12 cellular contexts compared by ENCODE assay signal in genomic region chr1:97827887-97828286, GRCh38.
DNase-seq lines count a peak whose midpoint lies in the region; ATAC-seq, FAIRE-seq and TF ChIP-seq lines count a peak whose summit lies in the region.
"Had no signal": no experiment of that assay in that cellular context is flagged by ENCODE, and none has a peak within 500 bp of the region (broad histone marks: within the 10 kb centered on the region; RNA-seq: fewer than 3 reads in every experiment).

No MANE protein-coding gene starts in this region.

- H3K27me3 Mint-ChIP-seq in activated T-helper 1 cell treated with anti-CD3 and anti-CD28 coated beads, Interleukin-12 subunit alpha, Interleukin-12 subunit beta, Interleukin-2, Interleukin-4 antibody, amounts not matched to agents 30 ng/mL and 10 ng/mL and 1 ng/mL, durations not matched to agents 14 hours and 24 hours and 36 hours (ENCODE audit: insufficient read depth) = no peaks in the 10 kb centered on the region

- no peak for FAIRE-seq in K562 (lab: Jason Lieb, UNC)

- no peak overlapping the region for H3K9ac ChIP-seq in K562 (ENCODE audit: insufficient read depth in 1 of 2, low read depth in 2 of 2, low read length in 2 of 2)

- peak; percentile 43 for DNase-seq in GM10248 (ENCODE audit: extremely low spot score)
- DNase-seq in Jurkat, Clone E6-1 (ENCODE audit: low read depth, low spot score) = peak; percentile 7
- no peak for DNase-seq in K562 (ENCODE audit: extremely low read depth in 1 of 4, low spot score in 3 of 4)
- no peak for DNase-seq in activated T-helper 1 cell treated with anti-CD3 and anti-CD28 coated beads, Interleukin-12 subunit alpha, Interleukin-12 subunit beta, Interleukin-2, Interleukin-4 antibody, amounts not matched to agents 30 ng/mL and 10 ng/mL and 1 ng/mL, durations not matched to agents 14 hours and 24 hours and 36 hours (ENCODE audit: low spot score)
- DNase-seq in adrenal gland = no peak
- no peak for DNase-seq in NCI-H510A treated with DMSO at 0.1 percent for 48 hours (lab: John Stamatoyannopoulos, UW)
- DNase-seq: NCI-H2107, SHP77, stomach had no signal

- TF ChIP-seq CTCF in GM10248 (IDR thresholded peaks at IDR 0.05; ENCODE audit: control extremely low read depth, extremely low read depth, low read depth, missing control alignments) (no peak), K562 (IDR thresholded peaks at IDR 0.05 in 2 of 3, conservative IDR thresholded peaks at IDR 0.05 in 1 of 3; ENCODE audit: insufficient read depth in 2 of 3, low read depth in 1 of 3, low read length in 3 of 3) (no peak), adrenal gland (IDR thresholded peaks at IDR 0.05) (no peak)

- H3K4me1 ChIP-seq in K562 (replicated peaks in 1 of 2; ENCODE audit: control insufficient read depth in 2 of 2, insufficient read depth in 2 of 2, low read length in 2 of 2) = no peaks in the 10 kb centered on the region
- H3K4me1 ChIP-seq in adrenal gland (replicated peaks in 1 of 2) = no peaks in the 10 kb centered on the region

- POLR2A ChIA-PET in GM10248 (lab: Yijun Ruan, JAX) (interaction anchor here (0.6 kb wide), 1 partner anchor 586 kb away, joined by 3 read pairs; no protein-coding TSS in a partner anchor), K562 (lab: Yijun Ruan, JAX) (interaction anchor here (0.6 kb wide), 1 partner anchor 14 kb away, joined by 3 read pairs; no protein-coding TSS in a partner anchor)

- no peak for TF ChIP-seq EP300 in K562 (IDR thresholded peaks at IDR 0.05; ENCODE audit: low read length)

- no peak for TF ChIP-seq POLR2A in K562 (conservative IDR thresholded peaks at IDR 0.05)
- TF ChIP-seq POLR2A in adrenal gland (IDR thresholded peaks at IDR 0.05) = no peak

- peaks cover 1% of the 10 kb centered on the region for H3K36me3 Mint-ChIP-seq in activated T-helper 1 cell treated with anti-CD3 and anti-CD28 coated beads, Interleukin-12 subunit alpha, Interleukin-12 subunit beta, Interleukin-2, Interleukin-4 antibody, amounts not matched to agents 30 ng/mL and 10 ng/mL and 1 ng/mL, durations not matched to agents 14 hours and 24 hours and 36 hours (ENCODE audit: low read depth)

- H3K27me3 ChIP-seq in K562 (ENCODE audit: control insufficient read depth in 2 of 2, insufficient read depth in 2 of 2, low read length in 2 of 2) = no peaks in the 10 kb centered on the region
- no peaks in the 10 kb centered on the region for H3K27me3 ChIP-seq in adrenal gland
- H3K27me3 ChIP-seq: stomach had no signal

- no TSS peak for BruUV-seq in K562 (replicated peaks; lab: Mats Ljungman, UMichigan)

- no peaks in the 10 kb centered on the region for H3K4me1 Mint-ChIP-seq in activated T-helper 1 cell treated with anti-CD3 and anti-CD28 coated beads, Interleukin-12 subunit alpha, Interleukin-12 subunit beta, Interleukin-2, Interleukin-4 antibody, amounts not matched to agents 30 ng/mL and 10 ng/mL and 1 ng/mL, durations not matched to agents 14 hours and 24 hours and 36 hours (ENCODE audit: low read depth)

- ATAC-seq in GM21381 (IDR thresholded peaks at IDR 0.05; ENCODE audit: unreplicated experiment) (peak; percentile 69), K562 (no peak), GM19452 (IDR thresholded peaks at IDR 0.05; ENCODE audit: unreplicated experiment) (no peak)

- H3K4me3 ChIP-seq in Jurkat, Clone E6-1 (ENCODE audit: low read length) = no peak overlapping the region
- H3K4me3 ChIP-seq in K562 = no peak overlapping the region
- no peak overlapping the region for H3K4me3 ChIP-seq in adrenal gland
- H3K4me3 ChIP-seq: stomach had no signal

- H3K9me3 ChIP-seq in K562 (replicated peaks; ENCODE audit: control insufficient read depth, insufficient read depth, low read depth, low read length) (no peaks in the 10 kb centered on the region), adrenal gland (replicated peaks in 1 of 3) (no peaks in the 10 kb centered on the region)
- H3K9me3 ChIP-seq: stomach had no signal

- H3K4me3 Mint-ChIP-seq in activated T-helper 1 cell treated with anti-CD3 and anti-CD28 coated beads, Interleukin-12 subunit alpha, Interleukin-12 subunit beta, Interleukin-2, Interleukin-4 antibody, amounts not matched to agents 30 ng/mL and 10 ng/mL and 1 ng/mL, durations not matched to agents 14 hours and 24 hours and 36 hours = no peak overlapping the region
- H3K4me3 Mint-ChIP-seq: CD14-positive monocyte had no signal

- H3K36me3 ChIP-seq in K562 (ENCODE audit: control insufficient read depth, insufficient read depth, low read length) (no peaks in the 10 kb centered on the region), adrenal gland (replicated peaks in 1 of 2) (no peaks in the 10 kb centered on the region)
- H3K36me3 ChIP-seq: stomach had no signal

- H3K27ac Mint-ChIP-seq in activated T-helper 1 cell treated with anti-CD3 and anti-CD28 coated beads, Interleukin-12 subunit alpha, Interleukin-12 subunit beta, Interleukin-2, Interleukin-4 antibody, amounts not matched to agents 30 ng/mL and 10 ng/mL and 1 ng/mL, durations not matched to agents 14 hours and 24 hours and 36 hours = no peak overlapping the region

- H3K9me1 ChIP-seq in K562 (ENCODE audit: control insufficient read depth, insufficient read depth, low read length) = no peaks in the 10 kb centered on the region

- no peak overlapping the region for H3K4me2 ChIP-seq in K562 (ENCODE audit: insufficient read depth, low read length)

- TF ChIP-seq RAD21 in K562 (CRISPR knock-in tag; conservative IDR thresholded peaks at IDR 0.05 in 1 of 2, IDR thresholded peaks at IDR 0.05 in 1 of 2) = no peak

- intact Hi-C loops in K562 (cut with micrococcal nuclease) = no loop called here
- intact Hi-C loops in activated T-helper 1 cell treated with anti-CD3 and anti-CD28 coated beads, Interleukin-12 subunit alpha, Interleukin-12 subunit beta, Interleukin-2, Interleukin-4 antibody, amounts not matched to agents 30 ng/mL and 10 ng/mL and 1 ng/mL, durations not matched to agents 14 hours and 24 hours and 36 hours (cut with micrococcal nuclease) = no loop called here
- intact Hi-C loops in adrenal gland (cut with DNase I) = no loop called here

- H2AFZ ChIP-seq in K562 (ENCODE audit: low read depth, low read length) = no peak overlapping the region

- in situ Hi-C loops in K562 (cut with MboI) = no loop called here

- H3K27ac ChIP-seq in K562 (ENCODE audit: extremely low read depth, low read depth, low read length) (no peak overlapping the region), adrenal gland (no peak overlapping the region)
- H3K27ac ChIP-seq: stomach had no signal

- no peaks in the 10 kb centered on the region for H4K20me1 ChIP-seq in K562 (replicated peaks; ENCODE audit: control insufficient read depth, insufficient read depth, low read length)

- CTCF ChIA-PET in GM10248 (lab: Yijun Ruan, JAX) (interaction anchor here (0.9 kb wide), 1 partner anchor 689 kb away, joined by 3 read pairs; no protein-coding TSS in a partner anchor), K562 (lab: Yijun Ruan, JAX; ENCODE audit: low intra/inter-chr PET ratio) (no interaction called here)

- H3K9me3 Mint-ChIP-seq in activated T-helper 1 cell treated with anti-CD3 and anti-CD28 coated beads, Interleukin-12 subunit alpha, Interleukin-12 subunit beta, Interleukin-2, Interleukin-4 antibody, amounts not matched to agents 30 ng/mL and 10 ng/mL and 1 ng/mL, durations not matched to agents 14 hours and 24 hours and 36 hours = no peaks in the 10 kb centered on the region

- 0% methylated on average over 3 of the region's 3 CpGs for WGBS in K562 (ENCODE audit: insufficient coverage, low coverage, missing lambda C conversion rate)
- 75 to 91% (median 86%) methylated on average over 3 of the region's 3 CpGs for WGBS in adrenal gland, 4 donors

- H3K79me2 ChIP-seq in K562 (ENCODE audit: control insufficient read depth, insufficient read depth, low read length) = no peaks in the 10 kb centered on the region

TF ChIP-seq in K562, 482 proteins besides CTCF, POLR2A, EP300 and RAD21:
- no peak for TF ChIP-seq CBX2 (IDR thresholded peaks at IDR 0.05; ENCODE audit: insufficient read depth, low read length, poor library complexity, severe bottlenecking)
- 0 out of 2 replicates have a peak, but pooled peaks have one; percentile 20 for TF ChIP-seq RFX1 (IDR thresholded peaks at IDR 0.05)

Comparison
In these comparisons a context has a peak if more than half of its experiments do, and no peak if none do; other contexts are left out.
1. DNase-seq: peak in GM10248 (single experiment) and Jurkat, Clone E6-1 (single experiment); none in K562 (0 of 4), activated T-helper 1 cell treated with anti-CD3 and anti-CD28 coated beads, Interleukin-12 subunit alpha, Interleukin-12 subunit beta, Interleukin-2, Interleukin-4 antibody, amounts not matched to agents 30 ng/mL and 10 ng/mL and 1 ng/mL, durations not matched to agents 14 hours and 24 hours and 36 hours (single experiment), adrenal gland (0 of 7) and NCI-H510A treated with DMSO at 0.1 percent for 48 hours (single experiment).